ENCODE assay signal across 9 cellular contexts in the genomic region with DNA sequence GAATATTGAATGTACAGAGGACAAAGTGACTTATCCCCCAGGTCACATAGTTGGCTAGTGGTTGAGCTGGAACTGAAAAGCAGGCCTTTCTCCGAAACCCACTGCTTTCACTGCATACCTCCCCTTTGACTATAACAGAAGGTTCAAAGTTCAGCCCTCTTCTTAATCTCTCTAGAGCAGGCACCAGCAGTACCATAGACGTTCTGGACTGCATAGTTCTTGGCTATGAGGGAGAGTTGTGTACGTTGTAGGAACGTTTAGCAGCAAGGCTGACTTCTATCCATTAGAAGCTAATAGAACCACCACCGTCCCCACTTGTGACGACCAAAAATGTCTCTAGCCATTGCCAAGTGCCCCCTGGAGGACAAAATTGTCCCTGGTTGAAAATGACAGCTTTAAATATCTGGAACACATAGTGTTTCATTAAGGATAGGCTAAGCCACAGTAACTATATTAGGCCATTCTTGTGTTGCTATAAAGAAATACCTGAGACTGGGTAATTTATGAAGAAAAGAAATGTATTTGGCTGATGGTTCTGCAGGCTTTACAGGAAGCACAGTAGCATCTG.
DNase-seq lines count a peak whose midpoint lies in the region; ATAC-seq, FAIRE-seq and TF ChIP-seq lines count a peak whose summit lies in the region.
"Had no signal": no experiment of that assay in that cellular context is flagged by ENCODE, and none has a peak within 500 bp of the region (broad histone marks: within the 10 kb centered on the region; RNA-seq: fewer than 3 reads in every experiment).

No MANE protein-coding gene starts in this region.

- POLR2A ChIA-PET in activated CD4-positive, alpha-beta memory T cell treated with anti-CD3 and anti-CD28 coated beads for 36 hours (lab: Charles Lee): no interaction called here
- POLR2A ChIA-PET in activated CD4-positive, alpha-beta memory T cell treated with anti-CD3 and anti-CD28 coated beads, Interleukin-2, amount 10 ng/mL, durations not matched to agents 7 days and 5 days (lab: Charles Lee): no interaction called here
- POLR2A ChIA-PET in H1 (lab: Charles Lee; ENCODE audit: partially characterized antibody): interaction anchor here (0.7 kb wide), 1 partner anchor 12 kb away, joined by 3 read pairs; no protein-coding TSS in a partner anchor

- no peak overlapping the region for H3K56ac ChIP-seq in H1 (replicated peaks; ENCODE audit: insufficient read length, low read depth, low read length)

- H3K9me3 ChIP-seq in H1 (ENCODE audit: insufficient read depth in 2 of 2, low read depth in 1 of 2, low read length in 1 of 2) (no peaks in the 10 kb centered on the region), smooth muscle cell (replicated peaks; ENCODE audit: low read depth) (no peaks in the 10 kb centered on the region)
- H3K9me3 ChIP-seq: sigmoid colon had no signal

- H4K91ac ChIP-seq in H1 (replicated peaks; ENCODE audit: insufficient read length, low read length): no peak overlapping the region

- no peak overlapping the region for H3K23ac ChIP-seq in H1 (ENCODE audit: insufficient read length)

- ATAC-seq in GM18519 (IDR thresholded peaks at IDR 0.05; ENCODE audit: low FRiP score, unreplicated experiment) (no peak), HG02981 (IDR thresholded peaks at IDR 0.05; ENCODE audit: unreplicated experiment) (no peak)

- H3K36me3 Mint-ChIP-seq in activated CD4-positive, alpha-beta memory T cell treated with anti-CD3 and anti-CD28 coated beads for 36 hours: no peaks in the 10 kb centered on the region
- H3K36me3 Mint-ChIP-seq in activated CD4-positive, alpha-beta memory T cell treated with anti-CD3 and anti-CD28 coated beads, Interleukin-2, amount 10 ng/mL, durations not matched to agents 7 days and 5 days (ENCODE audit: low read depth): no peaks in the 10 kb centered on the region

- TF ChIP-seq RAD21 in H1 (IDR thresholded peaks at IDR 0.05 in 1 of 2, conservative IDR thresholded peaks at IDR 0.05 in 1 of 2; ENCODE audit: low read depth in 2 of 2, low read length in 2 of 2): peak; percentile 63 to 71

- no peak overlapping the region for H3K4ac ChIP-seq in H1 (replicated peaks; ENCODE audit: insufficient read length, low read depth, low read length)

- H3K4me2 ChIP-seq in H1 (ENCODE audit: insufficient read depth in 1 of 2, low read depth in 2 of 2, low read length in 2 of 2) (no peak overlapping the region), smooth muscle cell (no peak overlapping the region)

- no peak overlapping the region for H2BK12ac ChIP-seq in H1 (ENCODE audit: low read depth, low read length)

- H3K4me1 ChIP-seq in H1 (replicated peaks in 1 of 4; ENCODE audit: control insufficient read depth in 3 of 4, insufficient read depth in 4 of 4, low read length in 3 of 4) (no peaks in the 10 kb centered on the region), smooth muscle cell (ENCODE audit: low read depth) (no peaks in the 10 kb centered on the region)
- H3K4me1 ChIP-seq: sigmoid colon had no signal

- H4K5ac ChIP-seq in H1 (ENCODE audit: insufficient read length, low read depth, low read length): no peak overlapping the region

- no peaks in the 10 kb centered on the region for H3K79me1 ChIP-seq in H1 (ENCODE audit: low read depth, low read length)

- WGBS in H1 (ENCODE audit: extremely low coverage in 1 of 2, insufficient coverage in 1 of 2, insufficient read length in 1 of 2, insufficient replicate concordance in 2 of 2, low coverage in 1 of 2, low lambda C conversion rate in 2 of 2, missing lambda C conversion rate in 1 of 2), 2 experiments: 71% methylated on average over 6 of the region's 6 CpGs; no CpG with 5 or more reads in 1 of the 2 experiments
- WGBS in smooth muscle cell (ENCODE audit: low lambda C conversion rate): 65% methylated on average over 6 of the region's 6 CpGs

- no peak overlapping the region for H4K8ac ChIP-seq in H1 (ENCODE audit: extremely low read depth, insufficient read depth, low read length)

- H3F3A ChIP-seq in smooth muscle cell (ENCODE audit: low read depth): no peaks in the 10 kb centered on the region

- TF ChIP-seq POLR2A in H1 (IDR thresholded peaks at IDR 0.05; ENCODE audit: control extremely low read depth in 1 of 2, low read depth in 2 of 2, low read length in 2 of 2): no peak

- FAIRE-seq in H1 (lab: Jason Lieb, UNC): no peak

- no peak overlapping the region for H3K4me3 ChIP-seq in H1 (ENCODE audit: extremely low read depth in 1 of 4, insufficient read depth in 2 of 4, low read depth in 3 of 4, low read length in 4 of 4)
- H3K4me3 ChIP-seq in smooth muscle cell: no peak overlapping the region
- H3K4me3 ChIP-seq: sigmoid colon had no signal

- H3K4me3 Mint-ChIP-seq in activated CD4-positive, alpha-beta memory T cell treated with anti-CD3 and anti-CD28 coated beads for 36 hours: no peak overlapping the region
- H3K4me3 Mint-ChIP-seq in activated CD4-positive, alpha-beta memory T cell treated with anti-CD3 and anti-CD28 coated beads, Interleukin-2, amount 10 ng/mL, durations not matched to agents 7 days and 5 days: no peak overlapping the region

- no peak overlapping the region for H3K27ac Mint-ChIP-seq in activated CD4-positive, alpha-beta memory T cell treated with anti-CD3 and anti-CD28 coated beads for 36 hours
- H3K27ac Mint-ChIP-seq in activated CD4-positive, alpha-beta memory T cell treated with anti-CD3 and anti-CD28 coated beads, Interleukin-2, amount 10 ng/mL, durations not matched to agents 7 days and 5 days: no peak overlapping the region

- no peak overlapping the region for H3K9ac ChIP-seq in H1 (replicated peaks in 1 of 4; ENCODE audit: extremely low read depth in 1 of 4, low read depth in 3 of 4, low read length in 3 of 4)
- no peak overlapping the region for H3K9ac ChIP-seq in smooth muscle cell (ENCODE audit: low read depth)

- peak; percentile 27 to 63 (median 52) for TF ChIP-seq CTCF in H1 (IDR thresholded peaks at IDR 0.05; ENCODE audit: control extremely low read depth in 1 of 3, insufficient read depth in 1 of 3, low read depth in 1 of 3, low read length in 3 of 3)
- peak; percentile 47 for TF ChIP-seq CTCF in smooth muscle cell (IDR thresholded peaks at IDR 0.05; ENCODE audit: borderline replicate concordance, insufficient read depth, poor library complexity, severe bottlenecking)

- no peak overlapping the region for H2BK15ac ChIP-seq in H1 (ENCODE audit: low read length)

- no peak overlapping the region for H2BK20ac ChIP-seq in H1 (ENCODE audit: low read length)

- H2BK120ac ChIP-seq in H1 (replicated peaks; ENCODE audit: low read depth, low read length): no peak overlapping the region

- H3K27me3 ChIP-seq in H1 (replicated peaks in 1 of 4; ENCODE audit: control insufficient read depth in 3 of 4, extremely low read depth in 1 of 4, insufficient read depth in 3 of 4, low read length in 3 of 4) (no peaks in the 10 kb centered on the region), smooth muscle cell (ENCODE audit: low read depth) (peaks cover 18% of the 10 kb centered on the region)
- H3K27me3 ChIP-seq: sigmoid colon had no signal

- peak; percentile 12 for DNase-seq in activated CD4-positive, alpha-beta memory T cell treated with anti-CD3 and anti-CD28 coated beads for 36 hours
- no peak for DNase-seq in activated CD4-positive, alpha-beta memory T cell treated with anti-CD3 and anti-CD28 coated beads, Interleukin-2, amount 10 ng/mL, durations not matched to agents 7 days and 5 days
- DNase-seq in KBM-7 (peak; percentile 25), H1 (ENCODE audit: low read depth in 1 of 2, low spot score in 2 of 2) (no peak), smooth muscle cell (lab: John Stamatoyannopoulos, UW; ENCODE audit: unreplicated experiment) (no peak), NOMO-1 treated with DMSO at 0.1 percent for 48 hours (lab: John Stamatoyannopoulos, UW; ENCODE audit: unreplicated experiment) (no peak)
- DNase-seq: sigmoid colon had no signal

- H2BK5ac ChIP-seq in H1 (ENCODE audit: low read depth, low read length): no peak overlapping the region

- no peak overlapping the region for H3K18ac ChIP-seq in H1 (ENCODE audit: extremely low read depth, low read length)

- no peak overlapping the region for H2AFZ ChIP-seq in H1 (ENCODE audit: low read length)
- no peak overlapping the region for H2AFZ ChIP-seq in smooth muscle cell (ENCODE audit: low read depth)

- H4K20me1 ChIP-seq in H1 (replicated peaks in 1 of 2; ENCODE audit: control insufficient read depth in 1 of 2, insufficient read depth in 2 of 2, low read length in 2 of 2) (no peaks in the 10 kb centered on the region), smooth muscle cell (ENCODE audit: low read depth) (peaks cover 22% of the 10 kb centered on the region)

- in situ Hi-C loops in KBM-7 (cut with MboI; ENCODE audit: low pct_unique_long_range_greater_than_20kb, low sequenced_read_pairs): no loop called here

- no peak for TF ChIP-seq EP300 in H1 (IDR thresholded peaks at IDR 0.05; ENCODE audit: borderline replicate concordance in 1 of 2, low read depth in 2 of 2, low read length in 2 of 2)

- no peak overlapping the region for H3K14ac ChIP-seq in H1 (ENCODE audit: insufficient read length)

- no peaks in the 10 kb centered on the region for H3K9me3 Mint-ChIP-seq in activated CD4-positive, alpha-beta memory T cell treated with anti-CD3 and anti-CD28 coated beads for 36 hours
- H3K9me3 Mint-ChIP-seq in activated CD4-positive, alpha-beta memory T cell treated with anti-CD3 and anti-CD28 coated beads, Interleukin-2, amount 10 ng/mL, durations not matched to agents 7 days and 5 days: no peaks in the 10 kb centered on the region

- CTCF ChIA-PET in activated CD4-positive, alpha-beta memory T cell treated with anti-CD3 and anti-CD28 coated beads for 36 hours (lab: Charles Lee): interaction anchor here (0.8 to 2.1 kb wide), 6 partner anchors 23 to 347 kb away, joined by 3 to 19 read pairs (median 6); no protein-coding TSS in a partner anchor
- CTCF ChIA-PET in activated CD4-positive, alpha-beta memory T cell treated with anti-CD3 and anti-CD28 coated beads, Interleukin-2, amount 10 ng/mL, durations not matched to agents 7 days and 5 days (lab: Charles Lee): interaction anchor here (0.9 to 2.1 kb wide), 4 partner anchors 14 to 324 kb away, joined by 3 to 11 read pairs (median 3); no protein-coding TSS in a partner anchor
- CTCF ChIA-PET in H1 (lab: Charles Lee; ENCODE audit: partially characterized antibody): interaction anchor here (0.7 to 2.4 kb wide), 41 partner anchors 8 to 398 kb away, joined by 3 to 21 read pairs (median 4); a partner anchor contains a TSS

- H3K27ac ChIP-seq in H1 (ENCODE audit: low read depth, low read length) (no peak overlapping the region), smooth muscle cell (ENCODE audit: low read depth) (no peak overlapping the region)
- H3K27ac ChIP-seq: sigmoid colon had no signal

- H3K36me3 ChIP-seq in H1 (ENCODE audit: control insufficient read depth in 2 of 4, insufficient read depth in 4 of 4, low read length in 3 of 4): no peaks in the 10 kb centered on the region
- H3K36me3 ChIP-seq in smooth muscle cell (ENCODE audit: low read depth): no peaks in the 10 kb centered on the region
- H3K36me3 ChIP-seq: sigmoid colon had no signal

- no peaks in the 10 kb centered on the region for H3K23me2 ChIP-seq in H1 (ENCODE audit: low read depth, low read length)

- H3K4me1 Mint-ChIP-seq in activated CD4-positive, alpha-beta memory T cell treated with anti-CD3 and anti-CD28 coated beads for 36 hours (ENCODE audit: low read depth): no peaks in the 10 kb centered on the region
- H3K4me1 Mint-ChIP-seq in activated CD4-positive, alpha-beta memory T cell treated with anti-CD3 and anti-CD28 coated beads, Interleukin-2, amount 10 ng/mL, durations not matched to agents 7 days and 5 days: no peaks in the 10 kb centered on the region

- H2AK5ac ChIP-seq in H1 (ENCODE audit: low read depth, low read length): no peak overlapping the region

- no peaks in the 10 kb centered on the region for H3K79me2 ChIP-seq in H1 (ENCODE audit: control insufficient read depth in 1 of 2, insufficient read depth in 2 of 2, low read length in 2 of 2)
- no peaks in the 10 kb centered on the region for H3K79me2 ChIP-seq in smooth muscle cell (ENCODE audit: low read depth)

- peaks cover 2% of the 10 kb centered on the region for H3K27me3 Mint-ChIP-seq in activated CD4-positive, alpha-beta memory T cell treated with anti-CD3 and anti-CD28 coated beads for 36 hours
- peaks cover 10% of the 10 kb centered on the region for H3K27me3 Mint-ChIP-seq in activated CD4-positive, alpha-beta memory T cell treated with anti-CD3 and anti-CD28 coated beads, Interleukin-2, amount 10 ng/mL, durations not matched to agents 7 days and 5 days

- intact Hi-C loops in activated CD4-positive, alpha-beta memory T cell treated with anti-CD3 and anti-CD28 coated beads for 36 hours (cut with micrococcal nuclease): loop anchor here (1.0 kb wide), 1 partner anchor 323 kb away; no protein-coding TSS in a partner anchor

Comparison
In these comparisons a context has a peak if more than half of its experiments do, and no peak if none do; other contexts are left out.
1. DNase-seq: peak in activated CD4-positive, alpha-beta memory T cell treated with anti-CD3 and anti-CD28 coated beads for 36 hours (single experiment) and KBM-7 (single experiment); none in activated CD4-positive, alpha-beta memory T cell treated with anti-CD3 and anti-CD28 coated beads, Interleukin-2, amount 10 ng/mL, durations not matched to agents 7 days and 5 days (single experiment), H1 (0 of 2), smooth muscle cell (single experiment) and NOMO-1 treated with DMSO at 0.1 percent for 48 hours (single experiment).